19 cellular contexts compared by ENCODE assay signal in genomic region chr2:17805166-17805565, GRCh38. TPM values are rescaled to one million over a fixed set of nuclear protein-coding genes. Genes with fewer than 3 reads are reported as not detected.
DNase-seq lines count a peak whose midpoint lies in the region; ATAC-seq lines count a peak whose summit lies in the region.
"Had no signal": no experiment of that assay in that cellular context is flagged by ENCODE, and none has a peak within 500 bp of the region (broad histone marks: within the 10 kb centered on the region; RNA-seq: fewer than 3 reads in every experiment).

No MANE protein-coding gene starts in this region.

- H3K4me3 Mint-ChIP-seq in dendritic cell treated with granulocyte-macrophage colony-stimulating factor and Interleukin-4, amounts not matched to agents 40 ng/mL and 50 ng/mL, for 4 days = no peak overlapping the region
- H3K4me3 Mint-ChIP-seq in activated naive CD8-positive, alpha-beta T cell treated with anti-CD3 and anti-CD28 coated beads for 36 hours = no peak overlapping the region
- H3K4me3 Mint-ChIP-seq: activated naive CD4-positive, alpha-beta T cell treated with anti-CD3 and anti-CD28 coated beads, Interleukin-2, amount 50 U/mL, for 24 hours had no signal

- no peaks in the 10 kb centered on the region for H4K20me1 ChIP-seq in BLaER1

- no peaks in the 10 kb centered on the region for H3K27me3 Mint-ChIP-seq in dendritic cell treated with granulocyte-macrophage colony-stimulating factor and Interleukin-4, amounts not matched to agents 40 ng/mL and 50 ng/mL, for 4 days
- H3K27me3 Mint-ChIP-seq in activated naive CD8-positive, alpha-beta T cell treated with anti-CD3 and anti-CD28 coated beads for 36 hours = peaks cover 14% of the 10 kb centered on the region

- H3K4me3 ChIP-seq in BLaER1 = peak overlapping the region; percentile 32; the same call in 1 of the 2 replicates
- H3K4me3 ChIP-seq: cardiac muscle cell, psoas muscle, tibial nerve had no signal

- H3K27ac ChIP-seq in BLaER1 = peak overlapping the region; percentile 88
- H3K27ac ChIP-seq: cardiac muscle cell, psoas muscle, WERI-Rb-1 had no signal

- H3K9ac ChIP-seq in BLaER1 = peak overlapping the region; percentile 78
- H3K9ac ChIP-seq: SK-N-SH had no signal

- H3K9me3 Mint-ChIP-seq in dendritic cell treated with granulocyte-macrophage colony-stimulating factor and Interleukin-4, amounts not matched to agents 40 ng/mL and 50 ng/mL, for 4 days = no peaks in the 10 kb centered on the region
- no peaks in the 10 kb centered on the region for H3K9me3 Mint-ChIP-seq in activated naive CD8-positive, alpha-beta T cell treated with anti-CD3 and anti-CD28 coated beads for 36 hours
- H3K9me3 Mint-ChIP-seq: activated naive CD4-positive, alpha-beta T cell treated with anti-CD3 and anti-CD28 coated beads, Interleukin-2, amount 50 U/mL, for 24 hours had no signal

- peaks cover 7% of the 10 kb centered on the region; the same call in 1 of the 2 replicates for H3K9me3 ChIP-seq in BLaER1
- H3K9me3 ChIP-seq: psoas muscle, SK-N-SH, tibial nerve had no signal

- H3K4me1 ChIP-seq in BLaER1 = peaks cover 100% of the 10 kb centered on the region
- H3K4me1 ChIP-seq: psoas muscle, tibial nerve had no signal

- peak overlapping the region; percentile 60 for H3K27ac Mint-ChIP-seq in dendritic cell treated with granulocyte-macrophage colony-stimulating factor and Interleukin-4, amounts not matched to agents 40 ng/mL and 50 ng/mL, for 4 days
- H3K27ac Mint-ChIP-seq in activated naive CD8-positive, alpha-beta T cell treated with anti-CD3 and anti-CD28 coated beads for 36 hours = no peak overlapping the region
- H3K27ac Mint-ChIP-seq: activated naive CD4-positive, alpha-beta T cell treated with anti-CD3 and anti-CD28 coated beads, Interleukin-2, amount 50 U/mL, for 24 hours had no signal

- no peak for DNase-seq in activated naive CD8-positive, alpha-beta T cell treated with anti-CD3 and anti-CD28 coated beads for 36 hours
- no peak for DNase-seq in NK-92 (lab: John Stamatoyannopoulos, UW; ENCODE audit: unreplicated experiment)
- no peak for DNase-seq in NCI-H446 (lab: John Stamatoyannopoulos, UW)
- no peak for DNase-seq in hypothalamus (lab: John Stamatoyannopoulos, UW)
- DNase-seq: HCEC 1CT; KG1; NCI-H2029; NK-92 treated with Interleukin-12 subunit alpha and Interleukin-12 subunit beta, amount 100 ng/mL, for 24 hours; psoas muscle; SK-N-SH; WERI-Rb-1 had no signal

- peaks cover 35% of the 10 kb centered on the region for H3K4me1 Mint-ChIP-seq in dendritic cell treated with granulocyte-macrophage colony-stimulating factor and Interleukin-4, amounts not matched to agents 40 ng/mL and 50 ng/mL, for 4 days (ENCODE audit: low read depth)
- H3K4me1 Mint-ChIP-seq in activated naive CD8-positive, alpha-beta T cell treated with anti-CD3 and anti-CD28 coated beads for 36 hours = no peaks in the 10 kb centered on the region
- H3K4me1 Mint-ChIP-seq: activated naive CD4-positive, alpha-beta T cell treated with anti-CD3 and anti-CD28 coated beads, Interleukin-2, amount 50 U/mL, for 24 hours had no signal

- peak overlapping the region; percentile 86 for H3K4me2 ChIP-seq in BLaER1
- H3K4me2 ChIP-seq: SK-N-SH had no signal

- H3K36me3 Mint-ChIP-seq in dendritic cell treated with granulocyte-macrophage colony-stimulating factor and Interleukin-4, amounts not matched to agents 40 ng/mL and 50 ng/mL, for 4 days (ENCODE audit: low read depth) = no peaks in the 10 kb centered on the region
- no peaks in the 10 kb centered on the region for H3K36me3 Mint-ChIP-seq in activated naive CD8-positive, alpha-beta T cell treated with anti-CD3 and anti-CD28 coated beads for 36 hours
- H3K36me3 Mint-ChIP-seq: activated naive CD4-positive, alpha-beta T cell treated with anti-CD3 and anti-CD28 coated beads, Interleukin-2, amount 50 U/mL, for 24 hours had no signal

- no peaks in the 10 kb centered on the region for H3K36me3 ChIP-seq in BLaER1
- H3K36me3 ChIP-seq: cardiac muscle cell, tibial nerve, WERI-Rb-1 had no signal

- intact Hi-C loops in dendritic cell treated with granulocyte-macrophage colony-stimulating factor and Interleukin-4, amounts not matched to agents 40 ng/mL and 50 ng/mL, for 4 days (cut with micrococcal nuclease) = no loop called here

- ATAC-seq in GM21360 (IDR thresholded peaks at IDR 0.05; ENCODE audit: unreplicated experiment) = peak; percentile 58
- ATAC-seq in HG03432 (IDR thresholded peaks at IDR 0.05; ENCODE audit: unreplicated experiment) = peak; percentile 41

- no peaks in the 10 kb centered on the region for H3K27me3 ChIP-seq in BLaER1
- H3K27me3 ChIP-seq: cardiac muscle cell, tibial nerve had no signal

RNA-seq across cellular contexts. Expression of gene MSGN1, which starts 11.1 kb away (rescaled TPM):
- total RNA-seq in activated naive CD8-positive, alpha-beta T cell treated with anti-CD3 and anti-CD28 coated beads for 36 hours = not detected
- total RNA-seq: A673, cardiac muscle cell, psoas muscle, tibial nerve had no signal

RNA-seq across cellular contexts. Expression of gene GEN1, which starts 51.2 kb away (rescaled TPM):
- total RNA-seq in activated naive CD8-positive, alpha-beta T cell treated with anti-CD3 and anti-CD28 coated beads for 36 hours = 10 to 100 TPM; 24.1 to 26.7 TPM

RNA-seq across cellular contexts. Expression of gene SMC6, which starts 51.6 kb away (rescaled TPM):
- total RNA-seq in activated naive CD8-positive, alpha-beta T cell treated with anti-CD3 and anti-CD28 coated beads for 36 hours = 10 to 100 TPM; 22.5 TPM
